8 cellular contexts compared by ENCODE assay signal in the genomic region with DNA sequence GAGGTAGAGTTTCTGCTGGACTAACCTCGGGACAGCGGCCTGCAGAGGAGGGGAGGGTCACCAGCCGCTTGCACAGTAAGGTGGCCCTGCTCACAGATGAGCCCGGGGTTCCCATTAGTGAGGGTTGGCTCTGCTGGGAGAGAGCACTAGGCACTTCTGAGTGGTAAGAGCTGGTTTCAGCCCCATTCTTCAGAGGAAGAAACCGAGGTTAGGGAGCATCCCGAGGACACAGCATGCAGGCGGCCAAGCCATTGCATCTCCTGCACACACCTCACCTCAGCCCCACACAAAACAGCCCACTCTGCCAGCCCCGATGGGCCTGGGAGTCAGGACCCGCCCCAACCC.
DNase-seq lines count a peak whose midpoint lies in the region; ATAC-seq and TF ChIP-seq lines count a peak whose summit lies in the region.
"Had no signal": no experiment of that assay in that cellular context is flagged by ENCODE, and none has a peak within 500 bp of the region (broad histone marks: within the 10 kb centered on the region; RNA-seq: fewer than 3 reads in every experiment).

No MANE protein-coding gene starts in this region.

- peaks cover 49% of the 10 kb centered on the region for H3K4me1 Mint-ChIP-seq in stimulated activated naive CD8-positive, alpha-beta T cell treated with anti-CD3 and anti-CD28 coated beads, Interleukin-15, amount 100 ng/mL, for 72 hours

- ATAC-seq in stimulated activated naive CD8-positive, alpha-beta T cell treated with anti-CD3 and anti-CD28 coated beads, Interleukin-15, amount 100 ng/mL, for 72 hours, result peak; percentile 6
- ATAC-seq in stimulated activated naive CD8-positive, alpha-beta T cell treated with anti-CD3 and anti-CD28 coated beads, Interleukin-15, Interleukin-2, amounts not matched to agents 100 U/mL and 50 U/mL, for 24 hours, result no peak
- no peak for ATAC-seq in RWPE2 (ENCODE audit: low read depth)

- intact Hi-C loops in transverse colon (cut with DNase I; ENCODE audit: low total_unique reads), result no loop called here

- H3K36me3 ChIP-seq in RWPE2 (ENCODE audit: low read depth), result no peaks in the 10 kb centered on the region
- no peaks in the 10 kb centered on the region for H3K36me3 ChIP-seq in osteoblast (ENCODE audit: insufficient read depth, low read length)
- H3K36me3 ChIP-seq in transverse colon, result no peaks in the 10 kb centered on the region

- no peak overlapping the region for H3K4me3 Mint-ChIP-seq in stimulated activated naive CD8-positive, alpha-beta T cell treated with anti-CD3 and anti-CD28 coated beads, Interleukin-15, amount 100 ng/mL, for 72 hours

- TF ChIP-seq CTCF in RWPE2 (IDR thresholded peaks at IDR 0.05; ENCODE audit: poor library complexity, severe bottlenecking), result no peak
- TF ChIP-seq CTCF in osteoblast (IDR thresholded peaks at IDR 0.05; ENCODE audit: extremely low read depth, low read depth, low read length), result no peak
- TF ChIP-seq CTCF in transverse colon (IDR thresholded peaks at IDR 0.05), result no peak

- H3K27me3 Mint-ChIP-seq in stimulated activated naive CD8-positive, alpha-beta T cell treated with anti-CD3 and anti-CD28 coated beads, Interleukin-15, amount 100 ng/mL, for 72 hours, result no peaks in the 10 kb centered on the region

- H3K27ac Mint-ChIP-seq in stimulated activated naive CD8-positive, alpha-beta T cell treated with anti-CD3 and anti-CD28 coated beads, Interleukin-15, amount 100 ng/mL, for 72 hours, result no peak overlapping the region

- H3K9me3 Mint-ChIP-seq in stimulated activated naive CD8-positive, alpha-beta T cell treated with anti-CD3 and anti-CD28 coated beads, Interleukin-15, amount 100 ng/mL, for 72 hours, result no peaks in the 10 kb centered on the region

- 79% methylated on average over 7 of the region's 9 CpGs; no CpG with 5 or more reads in 1 of the 2 donors for WGBS in transverse colon (ENCODE audit: low coverage in 1 of 2), 2 donors

- H2AFZ ChIP-seq in osteoblast (ENCODE audit: low read length), result no peak overlapping the region

- in situ Hi-C loops in transverse colon (cut with MboI; ENCODE audit: low pct_ligation_motif_present in 1 of 4, low pct_unique_long_range_greater_than_20kb in 1 of 4, low sequenced_read_pairs in 3 of 4), result no loop called here

- TF ChIP-seq POLR2A in transverse colon (IDR thresholded peaks at IDR 0.05), result no peak

- H4K20me1 ChIP-seq in osteoblast (ENCODE audit: insufficient read depth, low read length), result no peaks in the 10 kb centered on the region

- no peaks in the 10 kb centered on the region for H3K79me2 ChIP-seq in osteoblast (ENCODE audit: insufficient read depth, low read length)

- H3K27me3 ChIP-seq in RWPE2 (ENCODE audit: insufficient read depth, poor library complexity, severe bottlenecking) (no peaks in the 10 kb centered on the region), osteoblast (ENCODE audit: insufficient read depth, low read length) (no peaks in the 10 kb centered on the region), transverse colon (no peaks in the 10 kb centered on the region)

- H3K9me3 ChIP-seq in RWPE2 (ENCODE audit: severe bottlenecking) (no peaks in the 10 kb centered on the region), osteoblast (ENCODE audit: low read depth, low read length) (no peaks in the 10 kb centered on the region), transverse colon (no peaks in the 10 kb centered on the region)
- H3K9me3 ChIP-seq: Caco-2 had no signal

- H3K4me3 ChIP-seq in RWPE2 (ENCODE audit: severe bottlenecking) (no peak overlapping the region), osteoblast (ENCODE audit: insufficient read depth, low read length) (no peak overlapping the region), transverse colon (no peak overlapping the region)

- TF ChIP-seq EP300 in transverse colon (IDR thresholded peaks at IDR 0.05; ENCODE audit: low read depth), result no peak

- no peak overlapping the region for H3K4me2 ChIP-seq in osteoblast (ENCODE audit: insufficient read depth, low read length)

- H3K27ac ChIP-seq in RWPE2 (ENCODE audit: poor library complexity, severe bottlenecking) (no peak overlapping the region), osteoblast (ENCODE audit: low read depth, low read length) (no peak overlapping the region), transverse colon (no peak overlapping the region)

- DNase-seq in stimulated activated naive CD8-positive, alpha-beta T cell treated with anti-CD3 and anti-CD28 coated beads, Interleukin-15, amount 100 ng/mL, for 72 hours, result no peak
- DNase-seq in stimulated activated naive CD8-positive, alpha-beta T cell treated with anti-CD3 and anti-CD28 coated beads, Interleukin-15, Interleukin-2, amounts not matched to agents 100 U/mL and 50 U/mL, for 24 hours, result no peak
- DNase-seq in RWPE2 (ENCODE audit: low spot score), result peak; percentile 34
- DNase-seq in osteoblast (ENCODE audit: insufficient read length, low spot score, missing footprints), result peak; percentile 14
- DNase-seq in stimulated activated naive CD4-positive, alpha-beta T cell treated with Interleukin-2 at 50 U/mL for 16 hours (lab: John Stamatoyannopoulos, UW), result no peak
- no peak for DNase-seq in transverse colon
- DNase-seq in NCI-H524 treated with DMSO at 0.1 percent for 48 hours (lab: John Stamatoyannopoulos, UW), result no peak

- H3K4me1 ChIP-seq in RWPE2 (ENCODE audit: insufficient read depth, poor library complexity, severe bottlenecking) (no peaks in the 10 kb centered on the region), osteoblast (ENCODE audit: insufficient read depth, low read length) (no peaks in the 10 kb centered on the region), transverse colon (no peaks in the 10 kb centered on the region)

Comparison
In these comparisons a context has a peak if more than half of its experiments do, and no peak if none do; other contexts are left out.
1. DNase-seq: peak in RWPE2 (single experiment) and osteoblast (single experiment); none in stimulated activated naive CD8-positive, alpha-beta T cell treated with anti-CD3 and anti-CD28 coated beads, Interleukin-15, amount 100 ng/mL, for 72 hours (0 of 2), stimulated activated naive CD8-positive, alpha-beta T cell treated with anti-CD3 and anti-CD28 coated beads, Interleukin-15, Interleukin-2, amounts not matched to agents 100 U/mL and 50 U/mL, for 24 hours (single experiment), stimulated activated naive CD4-positive, alpha-beta T cell treated with Interleukin-2 at 50 U/mL for 16 hours (single experiment), transverse colon (single experiment) and NCI-H524 treated with DMSO at 0.1 percent for 48 hours (single experiment).